1 cellular context compared by ENCODE assay signal in genomic region chr15:66095871-66096710, GRCh38.
TF ChIP-seq lines count a peak whose summit lies in the region.

No MANE protein-coding gene starts in this region.

TF ChIP-seq in HepG2, 621 proteins besides CTCF, POLR2A, EP300 and RAD21 (continued from another document and continues in another):
- TF ChIP-seq KDM1A (CRISPR knock-in tag; IDR thresholded peaks at IDR 0.05) (no peak), CSRNP1 (CRISPR knock-in tag; IDR thresholded peaks at IDR 0.05) (no peak), LRRFIP1 (CRISPR knock-in tag; conservative IDR thresholded peaks at IDR 0.05) (no peak), MTA1 (CRISPR knock-in tag; IDR thresholded peaks at IDR 0.05; ENCODE audit: borderline replicate concordance) (no peak), ZKSCAN1 (IDR thresholded peaks at IDR 0.05; ENCODE audit: low read length) (no peak), MIER3 (CRISPR knock-in tag; IDR thresholded peaks at IDR 0.05; ENCODE audit: borderline replicate concordance) (no peak), ZNF224 (CRISPR knock-in tag; IDR thresholded peaks at IDR 0.05) (no peak), ZNF773 (CRISPR knock-in tag; IDR thresholded peaks at IDR 0.05; ENCODE audit: borderline replicate concordance) (no peak), ZNF253 (CRISPR knock-in tag; IDR thresholded peaks at IDR 0.05; ENCODE audit: borderline replicate concordance) (no peak), ZNF549 (CRISPR knock-in tag; IDR thresholded peaks at IDR 0.05) (0 out of 2 replicates have a peak, but pooled peaks have one; percentile 25), HMG20B (CRISPR knock-in tag; conservative IDR thresholded peaks at IDR 0.05) (no peak), HMGA1 (CRISPR knock-in tag; conservative IDR thresholded peaks at IDR 0.05) (no peak), XRCC5 (optimal IDR thresholded peaks at IDR 0.05; ENCODE audit: low read length) (no peak), ZNF7 (CRISPR knock-in tag; IDR thresholded peaks at IDR 0.05) (no peak), FOXA3 (CRISPR knock-in tag; IDR thresholded peaks at IDR 0.05) (peak; percentile 22; the same call in 1 of the 2 replicates), RFX3 (CRISPR knock-in tag; IDR thresholded peaks at IDR 0.05) (no peak), FOSL2 (CRISPR knock-in tag; IDR thresholded peaks at IDR 0.05) (0 out of 2 replicates have a peak, but pooled peaks have one; percentile 4), PLRG1 (conservative IDR thresholded peaks at IDR 0.05) (no peak), ZNF367 (CRISPR knock-in tag; IDR thresholded peaks at IDR 0.05; ENCODE audit: borderline replicate concordance) (no peak), SRY (CRISPR knock-in tag; IDR thresholded peaks at IDR 0.05) (no peak), ZBTB7B (CRISPR knock-in tag; IDR thresholded peaks at IDR 0.05) (no peak), ISL2 (CRISPR knock-in tag; IDR thresholded peaks at IDR 0.05) (no peak), JDP2 (CRISPR knock-in tag; IDR thresholded peaks at IDR 0.05; ENCODE audit: borderline replicate concordance) (no peak), IKZF5 (CRISPR knock-in tag; IDR thresholded peaks at IDR 0.05) (no peak), BCL6 (CRISPR knock-in tag; IDR thresholded peaks at IDR 0.05) (no peak), FOXA1 (IDR thresholded peaks at IDR 0.05) (no peak), FOXA1 (CRISPR knock-in tag; IDR thresholded peaks at IDR 0.05) (peak; percentile 56), MAX (IDR thresholded peaks at IDR 0.05) (peak; percentile 46; the same call in 1 of the 2 replicates), ZNF782 (CRISPR knock-in tag; IDR thresholded peaks at IDR 0.05; ENCODE audit: borderline replicate concordance) (no peak), E2F1 (CRISPR knock-in tag; IDR thresholded peaks at IDR 0.05) (no peak), HNRNPL (IDR thresholded peaks at IDR 0.05; ENCODE audit: low read depth, low read length) (no peak), ZBTB38 (CRISPR knock-in tag; IDR thresholded peaks at IDR 0.05) (no peak), TEAD3 (CRISPR knock-in tag; optimal IDR thresholded peaks at IDR 0.05; ENCODE audit: borderline replicate concordance) (peak; percentile 47), NFKB2 (CRISPR knock-in tag; IDR thresholded peaks at IDR 0.05; ENCODE audit: borderline replicate concordance) (0 out of 2 replicates have a peak, but pooled peaks have one; percentile 37), ZNF431 (CRISPR knock-in tag; IDR thresholded peaks at IDR 0.05; ENCODE audit: borderline replicate concordance, low read depth) (no peak), HOXA7 (CRISPR knock-in tag; IDR thresholded peaks at IDR 0.05) (no peak), SPEN (CRISPR knock-in tag; IDR thresholded peaks at IDR 0.05; ENCODE audit: low read depth) (peak; percentile 32; the same call in 1 of the 2 replicates), HNF4G (IDR thresholded peaks at IDR 0.05; ENCODE audit: borderline replicate concordance, low read depth, low read length) (0 out of 2 replicates have a peak, but pooled peaks have one; percentile 5), HNF4G (CRISPR knock-in tag; IDR thresholded peaks at IDR 0.05; ENCODE audit: borderline replicate concordance, low read depth) (peak; percentile 62; the same call in 1 of the 2 replicates), FLYWCH1 (CRISPR knock-in tag; IDR thresholded peaks at IDR 0.05) (no peak), HOXD1 (CRISPR knock-in tag; IDR thresholded peaks at IDR 0.05) (no peak), ZNF784 (CRISPR knock-in tag; IDR thresholded peaks at IDR 0.05; ENCODE audit: borderline replicate concordance) (no peak), CREBL2 (CRISPR knock-in tag; IDR thresholded peaks at IDR 0.05; ENCODE audit: borderline replicate concordance) (no peak), ZNF567 (CRISPR knock-in tag; IDR thresholded peaks at IDR 0.05; ENCODE audit: borderline replicate concordance) (no peak), MXI1 (IDR thresholded peaks at IDR 0.05; ENCODE audit: borderline replicate concordance, low read depth, low read length) (no peak), YEATS2 (CRISPR knock-in tag; IDR thresholded peaks at IDR 0.05; ENCODE audit: borderline replicate concordance) (no peak), ZBTB8A (CRISPR knock-in tag; IDR thresholded peaks at IDR 0.05; ENCODE audit: borderline replicate concordance, low read depth) (no peak), PBX2 (CRISPR knock-in tag; IDR thresholded peaks at IDR 0.05) (no peak)
- TF ChIP-seq, protein P1, sequence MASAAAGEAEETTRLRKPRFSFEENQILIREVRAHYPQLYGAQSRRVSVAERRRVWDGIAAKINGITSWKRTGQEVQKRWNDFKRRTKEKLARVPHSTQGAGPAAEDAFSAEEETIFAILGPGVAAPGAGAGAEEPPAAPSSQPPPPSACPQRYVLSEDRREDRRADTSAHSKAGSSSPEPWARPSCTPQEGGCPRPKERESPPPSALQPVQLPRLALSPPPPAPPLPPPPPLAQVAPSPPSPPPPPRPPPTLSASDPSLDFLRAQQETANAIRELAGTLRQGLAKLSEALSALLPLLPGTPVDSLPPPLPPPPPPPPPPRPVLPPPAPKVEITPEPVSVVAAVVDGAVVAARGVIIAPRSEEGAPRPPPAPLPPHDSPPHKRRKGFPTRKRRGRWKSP (CRISPR knock-in tag; IDR thresholded peaks at IDR 0.05), result no peak
- TF ChIP-seq, protein P2, sequence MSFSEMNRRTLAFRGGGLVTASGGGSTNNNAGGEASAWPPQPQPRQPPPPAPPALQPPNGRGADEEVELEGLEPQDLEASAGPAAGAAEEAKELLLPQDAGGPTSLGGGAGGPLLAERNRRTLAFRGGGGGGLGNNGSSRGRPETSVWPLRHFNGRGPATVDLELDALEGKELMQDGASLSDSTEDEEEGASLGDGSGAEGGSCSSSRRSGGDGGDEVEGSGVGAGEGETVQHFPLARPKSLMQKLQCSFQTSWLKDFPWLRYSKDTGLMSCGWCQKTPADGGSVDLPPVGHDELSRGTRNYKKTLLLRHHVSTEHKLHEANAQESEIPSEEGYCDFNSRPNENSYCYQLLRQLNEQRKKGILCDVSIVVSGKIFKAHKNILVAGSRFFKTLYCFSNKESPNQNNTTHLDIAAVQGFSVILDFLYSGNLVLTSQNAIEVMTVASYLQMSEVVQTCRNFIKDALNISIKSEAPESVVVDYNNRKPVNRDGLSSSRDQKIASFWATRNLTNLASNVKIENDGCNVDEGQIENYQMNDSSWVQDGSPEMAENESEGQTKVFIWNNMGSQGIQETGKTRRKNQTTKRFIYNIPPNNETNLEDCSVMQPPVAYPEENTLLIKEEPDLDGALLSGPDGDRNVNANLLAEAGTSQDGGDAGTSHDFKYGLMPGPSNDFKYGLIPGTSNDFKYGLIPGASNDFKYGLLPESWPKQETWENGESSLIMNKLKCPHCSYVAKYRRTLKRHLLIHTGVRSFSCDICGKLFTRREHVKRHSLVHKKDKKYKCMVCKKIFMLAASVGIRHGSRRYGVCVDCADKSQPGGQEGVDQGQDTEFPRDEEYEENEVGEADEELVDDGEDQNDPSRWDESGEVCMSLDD (CRISPR knock-in tag; IDR thresholded peaks at IDR 0.05; ENCODE audit: borderline replicate concordance), result no peak
- TF ChIP-seq, protein P3, sequence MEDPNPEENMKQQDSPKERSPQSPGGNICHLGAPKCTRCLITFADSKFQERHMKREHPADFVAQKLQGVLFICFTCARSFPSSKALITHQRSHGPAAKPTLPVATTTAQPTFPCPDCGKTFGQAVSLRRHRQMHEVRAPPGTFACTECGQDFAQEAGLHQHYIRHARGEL (CRISPR knock-in tag; IDR thresholded peaks at IDR 0.05), result no peak
- TF ChIP-seq, protein P4, sequence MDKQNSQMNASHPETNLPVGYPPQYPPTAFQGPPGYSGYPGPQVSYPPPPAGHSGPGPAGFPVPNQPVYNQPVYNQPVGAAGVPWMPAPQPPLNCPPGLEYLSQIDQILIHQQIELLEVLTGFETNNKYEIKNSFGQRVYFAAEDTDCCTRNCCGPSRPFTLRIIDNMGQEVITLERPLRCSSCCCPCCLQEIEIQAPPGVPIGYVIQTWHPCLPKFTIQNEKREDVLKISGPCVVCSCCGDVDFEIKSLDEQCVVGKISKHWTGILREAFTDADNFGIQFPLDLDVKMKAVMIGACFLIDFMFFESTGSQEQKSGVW (CRISPR knock-in tag; IDR thresholded peaks at IDR 0.05; ENCODE audit: borderline replicate concordance), result no peak
- TF ChIP-seq, protein P5, sequence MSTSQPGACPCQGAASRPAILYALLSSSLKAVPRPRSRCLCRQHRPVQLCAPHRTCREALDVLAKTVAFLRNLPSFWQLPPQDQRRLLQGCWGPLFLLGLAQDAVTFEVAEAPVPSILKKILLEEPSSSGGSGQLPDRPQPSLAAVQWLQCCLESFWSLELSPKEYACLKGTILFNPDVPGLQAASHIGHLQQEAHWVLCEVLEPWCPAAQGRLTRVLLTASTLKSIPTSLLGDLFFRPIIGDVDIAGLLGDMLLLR (CRISPR knock-in tag; IDR thresholded peaks at IDR 0.05), result no peak
- TF ChIP-seq, protein P6, sequence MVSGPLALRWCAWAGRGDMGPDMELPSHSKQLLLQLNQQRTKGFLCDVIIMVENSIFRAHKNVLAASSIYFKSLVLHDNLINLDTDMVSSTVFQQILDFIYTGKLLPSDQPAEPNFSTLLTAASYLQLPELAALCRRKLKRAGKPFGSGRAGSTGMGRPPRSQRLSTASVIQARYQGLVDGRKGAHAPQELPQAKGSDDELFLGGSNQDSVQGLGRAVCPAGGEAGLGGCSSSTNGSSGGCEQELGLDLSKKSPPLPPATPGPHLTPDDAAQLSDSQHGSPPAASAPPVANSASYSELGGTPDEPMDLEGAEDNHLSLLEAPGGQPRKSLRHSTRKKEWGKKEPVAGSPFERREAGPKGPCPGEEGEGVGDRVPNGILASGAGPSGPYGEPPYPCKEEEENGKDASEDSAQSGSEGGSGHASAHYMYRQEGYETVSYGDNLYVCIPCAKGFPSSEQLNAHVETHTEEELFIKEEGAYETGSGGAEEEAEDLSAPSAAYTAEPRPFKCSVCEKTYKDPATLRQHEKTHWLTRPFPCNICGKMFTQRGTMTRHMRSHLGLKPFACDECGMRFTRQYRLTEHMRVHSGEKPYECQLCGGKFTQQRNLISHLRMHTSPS (CRISPR knock-in tag; IDR thresholded peaks at IDR 0.05; ENCODE audit: low read depth), result no peak
